8 cellular contexts compared by ENCODE assay signal in genomic region chr10:102113956-102114857, GRCh38. TPM values are rescaled to one million over a fixed set of nuclear protein-coding genes. Genes with fewer than 3 reads are reported as not detected.
DNase-seq lines count a peak whose midpoint lies in the region; ATAC-seq, FAIRE-seq and TF ChIP-seq lines count a peak whose summit lies in the region.

No MANE protein-coding gene starts in this region.

- peak overlapping the region; percentile 61 to 65 for H3K9ac ChIP-seq in kidney (ENCODE audit: low read length in 2 of 2)

- peak; percentile 19 for ATAC-seq in GM19452 (IDR thresholded peaks at IDR 0.05; ENCODE audit: unreplicated experiment)
- peak; percentile 23 to 24 for ATAC-seq in stimulated activated naive B cell treated with anti-CD40 and anti-IgM and Interleukin-4, amounts not matched to agents 10 μg/mL and 1 μg/mL and 100 μg/mL, for 72 hours (replicated peaks)
- ATAC-seq in HG03139 (IDR thresholded peaks at IDR 0.05; ENCODE audit: unreplicated experiment) = no peak

- FAIRE-seq in kidney (lab: Jason Lieb, UNC) = no peak

- peak overlapping the region in 1 of 2 donors; percentile 47 for H3K27ac ChIP-seq in kidney (ENCODE audit: low read depth in 2 of 2, low read length in 2 of 2)

- no peaks in the 10 kb centered on the region for H3K27me3 Mint-ChIP-seq in stimulated activated naive B cell treated with anti-CD40 and anti-IgM and Interleukin-4, amounts not matched to agents 10 μg/mL and 1 μg/mL and 100 μg/mL, for 72 hours

- no peak for TF ChIP-seq CTCF in astrocyte of the spinal cord (IDR thresholded peaks at IDR 0.05; ENCODE audit: low read depth, low read length)
- TF ChIP-seq CTCF in kidney (IDR thresholded peaks at IDR 0.05; ENCODE audit: borderline replicate concordance, extremely low read depth, insufficient read depth) = no peak

- H3K4me3 Mint-ChIP-seq in stimulated activated naive B cell treated with anti-CD40 and anti-IgM and Interleukin-4, amounts not matched to agents 10 μg/mL and 1 μg/mL and 100 μg/mL, for 72 hours = peak overlapping the region; percentile 94

- peaks cover 38 to 49% of the 10 kb centered on the region in 2 donors for H3K4me1 ChIP-seq in kidney (ENCODE audit: control insufficient read depth in 1 of 2, insufficient read depth in 1 of 2, low read depth in 1 of 2, low read length in 2 of 2)

- DNase-seq in CD1c-positive myeloid dendritic cell (ENCODE audit: extremely low spot score) = peak; percentile 27
- DNase-seq in M059J (ENCODE audit: low read depth) = peak; percentile 44
- DNase-seq in astrocyte of the spinal cord (ENCODE audit: low read depth, low spot score) = no peak
- DNase-seq in kidney = peak; percentile 78
- DNase-seq in stimulated activated naive B cell treated with anti-CD40 and anti-IgM and Interleukin-4, amounts not matched to agents 10 μg/mL and 1 μg/mL and 100 μg/mL, for 72 hours = no peak
- DNase-seq in inferior parietal cortex (ENCODE audit: extremely low spot score) = no peak

- H3K4me3 ChIP-seq in astrocyte of the spinal cord (ENCODE audit: low read depth, low read length) (peak overlapping the region; percentile 77), kidney (ENCODE audit: low read length in 2 of 2) (peak overlapping the region; percentile 30 to 57)

- peaks cover 21 to 26% of the 10 kb centered on the region in 2 donors for H3K36me3 ChIP-seq in kidney (ENCODE audit: control insufficient read depth in 1 of 2, insufficient read depth in 2 of 2, low read length in 2 of 2)

- peak overlapping the region; percentile 80 for H3K27ac Mint-ChIP-seq in stimulated activated naive B cell treated with anti-CD40 and anti-IgM and Interleukin-4, amounts not matched to agents 10 μg/mL and 1 μg/mL and 100 μg/mL, for 72 hours

- H3K4me1 Mint-ChIP-seq in stimulated activated naive B cell treated with anti-CD40 and anti-IgM and Interleukin-4, amounts not matched to agents 10 μg/mL and 1 μg/mL and 100 μg/mL, for 72 hours = peaks cover 56 to 69% of the 10 kb centered on the region in 2 donors

- H3K9me3 ChIP-seq in kidney (ENCODE audit: control insufficient read depth in 1 of 2, low read length in 2 of 2) = no peaks in the 10 kb centered on the region

- peaks cover 18 to 32% of the 10 kb centered on the region in 2 donors for H3K36me3 Mint-ChIP-seq in stimulated activated naive B cell treated with anti-CD40 and anti-IgM and Interleukin-4, amounts not matched to agents 10 μg/mL and 1 μg/mL and 100 μg/mL, for 72 hours

- H3K9me3 Mint-ChIP-seq in stimulated activated naive B cell treated with anti-CD40 and anti-IgM and Interleukin-4, amounts not matched to agents 10 μg/mL and 1 μg/mL and 100 μg/mL, for 72 hours = no peaks in the 10 kb centered on the region

- intact Hi-C loops in kidney (cut with DNase I) = no loop called here

- in situ Hi-C loops in astrocyte of the spinal cord (cut with HindIII; ENCODE audit: low sequenced_read_pairs) = no loop called here

RNA-seq across cellular contexts. Expression of gene LDB1, which starts 6.0 kb away (rescaled TPM):
- 19.2 and 25.0 TPM in 2 replicates for total RNA-seq in M059J (2014; rRNA removed; shearing (Covaris generic))
- total RNA-seq in kidney = 56.1 TPM
- 27.9 TPM for polyA plus RNA-seq in kidney (ENCODE audit: insufficient read depth, low read depth, low replicate concordance)

RNA-seq across cellular contexts. Expression of gene PPRC1, which starts 18.6 kb away (rescaled TPM):
- total RNA-seq in M059J (2014; rRNA removed; shearing (Covaris generic)) = 14.7 and 15.1 TPM in 2 replicates
- 32.1 TPM for total RNA-seq in kidney
- 8.7 TPM for polyA plus RNA-seq in kidney (ENCODE audit: insufficient read depth, low read depth, low replicate concordance)

RNA-seq across cellular contexts. Expression of gene NOLC1, which starts 38.0 kb away (rescaled TPM):
- total RNA-seq in M059J (2014; rRNA removed; shearing (Covaris generic)) = 50.7 and 63.0 TPM in 2 replicates
- 50.4 TPM for total RNA-seq in kidney
- polyA plus RNA-seq in kidney (ENCODE audit: insufficient read depth, low read depth, low replicate concordance) = 20.1 TPM

RNA-seq across cellular contexts. Expression of gene HPS6, which starts 49.1 kb away (rescaled TPM):
- 10.6 and 19.8 TPM in 2 replicates for total RNA-seq in M059J (2014; rRNA removed; shearing (Covaris generic))
- 20.0 TPM for total RNA-seq in kidney
- 11.9 TPM for polyA plus RNA-seq in kidney (ENCODE audit: insufficient read depth, low read depth, low replicate concordance)

RNA-seq across cellular contexts. Expression of gene ARMH3, which starts 58.2 kb away (rescaled TPM):
- total RNA-seq in M059J (2014; rRNA removed; shearing (Covaris generic)) = 6.9 and 13.0 TPM in 2 replicates
- 26.1 TPM for total RNA-seq in kidney
- polyA plus RNA-seq in kidney (ENCODE audit: insufficient read depth, low read depth, low replicate concordance) = 14.0 TPM

Comparison
In these comparisons a context has a peak if more than half of its experiments do, and no peak if none do; other contexts are left out.
1. DNase-seq: peak in CD1c-positive myeloid dendritic cell (single experiment), M059J (single experiment) and kidney (single experiment); none in astrocyte of the spinal cord (single experiment), stimulated activated naive B cell treated with anti-CD40 and anti-IgM and Interleukin-4, amounts not matched to agents 10 μg/mL and 1 μg/mL and 100 μg/mL, for 72 hours (single experiment) and inferior parietal cortex (single experiment).